ENCODE assay signal across 14 cellular contexts in the genomic region with DNA sequence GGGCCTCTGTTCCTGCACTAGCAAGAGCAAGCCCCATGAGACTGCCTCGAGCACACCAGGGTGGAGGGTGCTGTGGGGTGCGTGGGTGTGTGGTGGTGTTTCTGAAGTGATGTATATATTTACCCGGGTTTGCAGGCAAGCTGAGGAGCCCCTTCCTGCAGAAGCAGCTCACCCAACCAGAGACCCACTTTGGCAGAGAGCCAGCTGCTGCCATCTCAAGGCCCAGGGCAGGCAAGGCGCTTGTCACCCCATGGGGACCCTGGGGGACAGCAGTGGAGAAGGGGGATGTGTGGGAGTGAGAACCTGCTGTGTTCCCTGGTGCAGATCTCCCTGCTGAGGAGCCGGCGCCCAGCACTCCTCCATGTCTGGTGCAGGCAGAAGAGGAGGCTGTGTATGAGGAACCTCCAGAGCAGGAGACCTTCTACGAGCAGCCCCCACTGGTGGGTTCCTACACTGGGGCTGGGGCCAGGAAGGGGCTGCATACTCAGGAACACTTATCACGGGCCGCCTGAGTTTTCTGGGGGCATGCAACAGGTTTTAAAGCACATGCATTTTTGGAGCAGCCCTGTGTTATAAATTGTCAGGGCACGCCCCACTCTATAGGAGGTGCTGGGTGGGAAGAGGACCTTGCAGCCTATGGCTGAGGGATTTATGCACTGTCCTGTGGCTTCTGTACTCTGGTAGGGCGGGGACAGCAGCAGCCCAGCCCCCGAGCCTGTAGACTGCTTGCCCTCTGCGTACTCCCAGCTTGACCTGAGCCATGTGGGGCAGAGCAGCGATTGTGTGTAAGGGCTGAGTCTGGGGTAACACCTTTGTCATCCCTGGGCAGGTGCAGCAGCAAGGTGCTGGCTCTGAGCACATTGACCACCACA. TPM values are rescaled to one million over a fixed set of nuclear protein-coding genes. Genes with fewer than 3 reads are reported as not detected.
DNase-seq lines count a peak whose midpoint lies in the region; ATAC-seq and TF ChIP-seq lines count a peak whose summit lies in the region.
"Had no signal": no experiment of that assay in that cellular context is flagged by ENCODE, and none has a peak within 500 bp of the region (broad histone marks: within the 10 kb centered on the region; RNA-seq: fewer than 3 reads in every experiment).

No MANE protein-coding gene starts in this region.

- DNase-seq in activated naive CD4-positive, alpha-beta T cell treated with anti-CD3 and anti-CD28 coated beads for 36 hours, result peak; percentile 3
- no peak for DNase-seq in activated naive CD4-positive, alpha-beta T cell treated with anti-CD3 and anti-CD28 coated beads, Interleukin-2, amount 10 ng/mL, durations not matched to agents 7 days and 5 days
- no peak for DNase-seq in effector memory CD8-positive, alpha-beta T cell
- no peak for DNase-seq in stimulated activated naive CD8-positive, alpha-beta T cell treated with anti-CD3 and anti-CD28 coated beads, Interleukin-15, amount 100 ng/mL, for 72 hours
- DNase-seq in osteocyte (ENCODE audit: extremely low spot score, unreplicated experiment) (no peak), DMS153 treated with DMSO at 0.1 percent for 48 hours (lab: John Stamatoyannopoulos, UW; ENCODE audit: unreplicated experiment) (no peak)
- no peak for DNase-seq in activated naive CD4-positive, alpha-beta T cell treated with Interleukin-2 at 50 U/mL for 16 hours
- DNase-seq: amygdala, erythroblast, HCEC 1CT, KG1, NCI-H69, stomach had no signal

- no peak overlapping the region for H3K27ac Mint-ChIP-seq in activated naive CD4-positive, alpha-beta T cell treated with anti-CD3 and anti-CD28 coated beads for 36 hours
- H3K27ac Mint-ChIP-seq in activated naive CD4-positive, alpha-beta T cell treated with anti-CD3 and anti-CD28 coated beads, Interleukin-2, amount 10 ng/mL, durations not matched to agents 7 days and 5 days, result no peak overlapping the region
- H3K27ac Mint-ChIP-seq in effector memory CD8-positive, alpha-beta T cell, result peak overlapping the region; percentile 54 to 79
- H3K27ac Mint-ChIP-seq in stimulated activated naive CD8-positive, alpha-beta T cell treated with anti-CD3 and anti-CD28 coated beads, Interleukin-15, amount 100 ng/mL, for 72 hours, result peak overlapping the region in 1 of 2 donors; percentile 75
- H3K27ac Mint-ChIP-seq in osteocyte (ENCODE audit: unreplicated experiment), result no peak overlapping the region

- no peaks in the 10 kb centered on the region for H3K9me3 Mint-ChIP-seq in activated naive CD4-positive, alpha-beta T cell treated with anti-CD3 and anti-CD28 coated beads for 36 hours
- no peaks in the 10 kb centered on the region for H3K9me3 Mint-ChIP-seq in activated naive CD4-positive, alpha-beta T cell treated with anti-CD3 and anti-CD28 coated beads, Interleukin-2, amount 10 ng/mL, durations not matched to agents 7 days and 5 days
- no peaks in the 10 kb centered on the region for H3K9me3 Mint-ChIP-seq in effector memory CD8-positive, alpha-beta T cell
- H3K9me3 Mint-ChIP-seq in stimulated activated naive CD8-positive, alpha-beta T cell treated with anti-CD3 and anti-CD28 coated beads, Interleukin-15, amount 100 ng/mL, for 72 hours, result no peaks in the 10 kb centered on the region
- no peaks in the 10 kb centered on the region for H3K9me3 Mint-ChIP-seq in osteocyte (ENCODE audit: unreplicated experiment)

- CTCF ChIA-PET in activated naive CD4-positive, alpha-beta T cell treated with anti-CD3 and anti-CD28 coated beads for 36 hours (lab: Charles Lee), result no interaction called here
- CTCF ChIA-PET in activated naive CD4-positive, alpha-beta T cell treated with anti-CD3 and anti-CD28 coated beads, Interleukin-2, amount 10 ng/mL, durations not matched to agents 7 days and 5 days (lab: Charles Lee), result no interaction called here

- peaks cover 13% of the 10 kb centered on the region for H3K4me1 Mint-ChIP-seq in activated naive CD4-positive, alpha-beta T cell treated with anti-CD3 and anti-CD28 coated beads for 36 hours (ENCODE audit: low read depth)
- peaks cover 7% of the 10 kb centered on the region for H3K4me1 Mint-ChIP-seq in activated naive CD4-positive, alpha-beta T cell treated with anti-CD3 and anti-CD28 coated beads, Interleukin-2, amount 10 ng/mL, durations not matched to agents 7 days and 5 days
- H3K4me1 Mint-ChIP-seq in effector memory CD8-positive, alpha-beta T cell (ENCODE audit: low read depth in 2 of 2), result peaks cover 13 to 16% of the 10 kb centered on the region in 2 donors
- H3K4me1 Mint-ChIP-seq in stimulated activated naive CD8-positive, alpha-beta T cell treated with anti-CD3 and anti-CD28 coated beads, Interleukin-15, amount 100 ng/mL, for 72 hours, result peaks cover 37% of the 10 kb centered on the region
- H3K4me1 Mint-ChIP-seq in osteocyte (ENCODE audit: unreplicated experiment), result peaks cover 3% of the 10 kb centered on the region

- peak; percentile 45 for ATAC-seq in HG03060 (IDR thresholded peaks at IDR 0.05; ENCODE audit: low read depth, unreplicated experiment)
- ATAC-seq in effector memory CD8-positive, alpha-beta T cell (replicated peaks), result no peak
- peak; percentile 48 for ATAC-seq in stimulated activated naive CD8-positive, alpha-beta T cell treated with anti-CD3 and anti-CD28 coated beads, Interleukin-15, amount 100 ng/mL, for 72 hours

- no peak overlapping the region for H3K4me3 Mint-ChIP-seq in activated naive CD4-positive, alpha-beta T cell treated with anti-CD3 and anti-CD28 coated beads for 36 hours
- H3K4me3 Mint-ChIP-seq in activated naive CD4-positive, alpha-beta T cell treated with anti-CD3 and anti-CD28 coated beads, Interleukin-2, amount 10 ng/mL, durations not matched to agents 7 days and 5 days, result no peak overlapping the region
- H3K4me3 Mint-ChIP-seq in effector memory CD8-positive, alpha-beta T cell, result no peak overlapping the region
- H3K4me3 Mint-ChIP-seq in stimulated activated naive CD8-positive, alpha-beta T cell treated with anti-CD3 and anti-CD28 coated beads, Interleukin-15, amount 100 ng/mL, for 72 hours, result no peak overlapping the region
- no peak overlapping the region for H3K4me3 Mint-ChIP-seq in osteocyte (ENCODE audit: unreplicated experiment)

- no peak for TF ChIP-seq CTCF in osteocyte (IDR thresholded peaks at IDR 0.05)

- peaks cover 35% of the 10 kb centered on the region for H3K36me3 Mint-ChIP-seq in activated naive CD4-positive, alpha-beta T cell treated with anti-CD3 and anti-CD28 coated beads for 36 hours (ENCODE audit: low read depth)
- peaks cover 64% of the 10 kb centered on the region for H3K36me3 Mint-ChIP-seq in activated naive CD4-positive, alpha-beta T cell treated with anti-CD3 and anti-CD28 coated beads, Interleukin-2, amount 10 ng/mL, durations not matched to agents 7 days and 5 days
- peaks cover 66% of the 10 kb centered on the region for H3K36me3 Mint-ChIP-seq in effector memory CD8-positive, alpha-beta T cell (ENCODE audit: insufficient read depth)
- peaks cover 45% of the 10 kb centered on the region for H3K36me3 Mint-ChIP-seq in osteocyte (ENCODE audit: unreplicated experiment)

- intact Hi-C loops in activated naive CD4-positive, alpha-beta T cell treated with anti-CD3 and anti-CD28 coated beads for 36 hours (cut with micrococcal nuclease), result no loop called here

- no peaks in the 10 kb centered on the region for H3K27me3 Mint-ChIP-seq in activated naive CD4-positive, alpha-beta T cell treated with anti-CD3 and anti-CD28 coated beads for 36 hours (ENCODE audit: low read depth)
- peaks cover 3% of the 10 kb centered on the region for H3K27me3 Mint-ChIP-seq in activated naive CD4-positive, alpha-beta T cell treated with anti-CD3 and anti-CD28 coated beads, Interleukin-2, amount 10 ng/mL, durations not matched to agents 7 days and 5 days
- H3K27me3 Mint-ChIP-seq in effector memory CD8-positive, alpha-beta T cell, result no peaks in the 10 kb centered on the region
- H3K27me3 Mint-ChIP-seq in stimulated activated naive CD8-positive, alpha-beta T cell treated with anti-CD3 and anti-CD28 coated beads, Interleukin-15, amount 100 ng/mL, for 72 hours, result no peaks in the 10 kb centered on the region
- no peaks in the 10 kb centered on the region for H3K27me3 Mint-ChIP-seq in osteocyte (ENCODE audit: unreplicated experiment)

RNA-seq across cellular contexts. Expression of a gene that starts 5.9 kb away (rescaled TPM):
- total RNA-seq in activated naive CD4-positive, alpha-beta T cell treated with anti-CD3 and anti-CD28 coated beads for 36 hours, result under 1 TPM in 1 of 2 experiments, not detected in 1; 0.24 TPM
- total RNA-seq in osteocyte, result 0.97 TPM in 1 of 2 replicates, not detected in the other

RNA-seq across cellular contexts. Expression of a gene that starts 15.0 kb away (rescaled TPM):
- total RNA-seq in activated naive CD4-positive, alpha-beta T cell treated with anti-CD3 and anti-CD28 coated beads for 36 hours, result 10 to 100 TPM; 82.3 TPM
- 94.5 and 106 TPM in 2 replicates for total RNA-seq in osteocyte

RNA-seq across cellular contexts. Expression of a gene that starts 22.9 kb away (rescaled TPM):
- total RNA-seq in activated naive CD4-positive, alpha-beta T cell treated with anti-CD3 and anti-CD28 coated beads for 36 hours, result 10 to 100 TPM; 27.1 to 29.4 TPM
- 29.3 and 31.9 TPM in 2 replicates for total RNA-seq in osteocyte

RNA-seq across cellular contexts. Expression of a gene that starts 44.7 kb away (rescaled TPM):
- 10 to 100 TPM; 10.1 to 10.8 TPM for total RNA-seq in activated naive CD4-positive, alpha-beta T cell treated with anti-CD3 and anti-CD28 coated beads for 36 hours
- 781 and 794 TPM in 2 replicates for total RNA-seq in osteocyte

Comparison
In these comparisons a context has a peak if more than half of its experiments do, and no peak if none do; other contexts are left out.
1. H3K27ac Mint-ChIP-seq: peak in effector memory CD8-positive, alpha-beta T cell (2 of 2); none in activated naive CD4-positive, alpha-beta T cell treated with anti-CD3 and anti-CD28 coated beads for 36 hours (single experiment), activated naive CD4-positive, alpha-beta T cell treated with anti-CD3 and anti-CD28 coated beads, Interleukin-2, amount 10 ng/mL, durations not matched to agents 7 days and 5 days (single experiment) and osteocyte (single experiment).